18 cellular contexts compared by ENCODE assay signal in genomic region chr3:14889943-14890342, GRCh38.
"Had no signal": no experiment of that assay in that cellular context is flagged by ENCODE, and none has a peak within 500 bp of the region (broad histone marks: within the 10 kb centered on the region; RNA-seq: fewer than 3 reads in every experiment).

No MANE protein-coding gene starts in this region.

- H3K36me3 Mint-ChIP-seq: natural killer cell had no signal

- H3K27ac ChIP-seq: foreskin keratinocyte, heart left ventricle, sigmoid colon, testis, tibial nerve, upper lobe of right lung, vagina had no signal

- H3K27me3 ChIP-seq: sigmoid colon, testis, tibial nerve, upper lobe of right lung, vagina had no signal

- DNase-seq: erythroblast; foreskin keratinocyte; heart left ventricle; hippocampal formation; mammary epithelial cell; mucosa of descending colon; natural killer cell; sigmoid colon; stimulated activated CD4-positive, alpha-beta T cell treated with anti-CD3 and anti-CD28 coated beads, Interleukin-12 subunit alpha, Interleukin-12 subunit beta, amount 100 ng/mL, for 4 hours; stimulated activated naive CD8-positive, alpha-beta T cell treated with anti-CD3 and anti-CD28 coated beads, Interleukin-15, Interleukin-2, amounts not matched to agents 100 U/mL and 50 U/mL, for 24 hours; testis; upper lobe of right lung had no signal

- H3K4me3 Mint-ChIP-seq: dendritic cell treated with granulocyte-macrophage colony-stimulating factor and Interleukin-4, amounts not matched to agents 40 ng/mL and 50 ng/mL, for 4 days; natural killer cell; neural crest cell had no signal

- H3K27ac Mint-ChIP-seq: dendritic cell treated with granulocyte-macrophage colony-stimulating factor and Interleukin-4, amounts not matched to agents 40 ng/mL and 50 ng/mL, for 4 days; natural killer cell had no signal

- H3K9me3 ChIP-seq: heart left ventricle, mucosa of descending colon, sigmoid colon, testis, tibial nerve, upper lobe of right lung, vagina had no signal

- H3K4me3 ChIP-seq: heart left ventricle, mucosa of descending colon, sigmoid colon, skin epidermis, testis, tibial nerve, upper lobe of right lung, vagina had no signal

- ATAC-seq: foreskin keratinocyte; left lobe of liver; mucosa of descending colon; natural killer cell; stimulated activated naive CD8-positive, alpha-beta T cell treated with anti-CD3 and anti-CD28 coated beads, Interleukin-15, Interleukin-2, amounts not matched to agents 100 U/mL and 50 U/mL, for 24 hours; upper lobe of right lung had no signal

- H3K9me3 Mint-ChIP-seq: dendritic cell treated with granulocyte-macrophage colony-stimulating factor and Interleukin-4, amounts not matched to agents 40 ng/mL and 50 ng/mL, for 4 days; natural killer cell; neural crest cell had no signal
